ENCODE assay signal across 10 cellular contexts in the genomic region with DNA sequence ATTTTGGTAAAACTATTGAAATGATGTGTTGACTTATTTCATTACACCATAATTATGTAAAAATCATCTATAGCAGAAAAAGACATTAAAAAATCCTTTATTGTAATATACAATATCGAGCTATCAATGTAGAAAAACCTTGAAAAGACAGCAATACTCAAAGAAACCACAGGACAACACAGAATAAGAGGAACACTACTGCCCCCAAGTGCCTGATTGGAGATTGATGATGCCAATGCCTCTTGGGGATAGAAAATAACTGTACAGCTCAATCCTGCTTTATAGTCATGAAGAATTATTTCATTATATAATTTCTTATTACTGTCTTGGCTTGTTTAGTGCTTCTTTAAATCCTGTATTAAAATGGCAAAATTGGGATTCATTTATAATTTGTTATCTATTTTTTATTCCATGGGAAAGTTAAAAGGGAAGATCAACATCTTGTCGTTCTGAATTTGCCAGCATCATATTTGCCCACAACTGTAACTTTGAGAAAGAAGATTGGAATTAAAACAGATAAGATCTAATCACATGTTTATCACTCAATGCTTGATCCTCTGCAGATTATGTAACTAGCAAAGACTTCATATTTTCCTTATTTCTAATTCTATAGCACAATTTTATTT.
DNase-seq lines count a peak whose midpoint lies in the region; ATAC-seq and TF ChIP-seq lines count a peak whose summit lies in the region.
"Had no signal": no experiment of that assay in that cellular context is flagged by ENCODE, and none has a peak within 500 bp of the region (broad histone marks: within the 10 kb centered on the region; RNA-seq: fewer than 3 reads in every experiment).

No MANE protein-coding gene starts in this region.

- WGBS in hepatocyte (ENCODE audit: low lambda C conversion rate, missing lambda C conversion rate), result 61% methylated on average over 2 of the region's 2 CpGs
- WGBS in upper lobe of left lung, 2 donors, result 54 to 56% methylated on average over 2 of the region's 2 CpGs

- no peaks in the 10 kb centered on the region for H3K4me1 Mint-ChIP-seq in activated naive CD4-positive, alpha-beta T cell treated with anti-CD3 and anti-CD28 coated beads for 36 hours (ENCODE audit: low read depth)
- no peaks in the 10 kb centered on the region for H3K4me1 Mint-ChIP-seq in activated naive CD4-positive, alpha-beta T cell treated with anti-CD3 and anti-CD28 coated beads, Interleukin-2, amount 10 ng/mL, durations not matched to agents 7 days and 5 days
- H3K4me1 Mint-ChIP-seq in CD4-positive, alpha-beta T cell (ENCODE audit: low read depth), result no peaks in the 10 kb centered on the region
- H3K4me1 Mint-ChIP-seq: B cell had no signal

- H3K27ac ChIP-seq in SJCRH30 (no peak overlapping the region), hepatocyte (no peak overlapping the region), upper lobe of left lung (no peak overlapping the region)
- H3K27ac ChIP-seq in CD4-positive, alpha-beta T cell (ENCODE audit: low read depth, low read length), result no peak overlapping the region

- peaks cover 5% of the 10 kb centered on the region for H3K9me3 Mint-ChIP-seq in activated naive CD4-positive, alpha-beta T cell treated with anti-CD3 and anti-CD28 coated beads for 36 hours
- H3K9me3 Mint-ChIP-seq in activated naive CD4-positive, alpha-beta T cell treated with anti-CD3 and anti-CD28 coated beads, Interleukin-2, amount 10 ng/mL, durations not matched to agents 7 days and 5 days, result peaks cover 10% of the 10 kb centered on the region
- H3K9me3 Mint-ChIP-seq in CD4-positive, alpha-beta T cell, result peaks cover 5% of the 10 kb centered on the region

- no peaks in the 10 kb centered on the region for H3K4me1 ChIP-seq in SJCRH30
- H3K4me1 ChIP-seq in hepatocyte (ENCODE audit: insufficient read depth), result no peaks in the 10 kb centered on the region
- no peaks in the 10 kb centered on the region for H3K4me1 ChIP-seq in upper lobe of left lung

- H3K27me3 Mint-ChIP-seq in activated naive CD4-positive, alpha-beta T cell treated with anti-CD3 and anti-CD28 coated beads for 36 hours (ENCODE audit: low read depth), result no peaks in the 10 kb centered on the region
- no peaks in the 10 kb centered on the region for H3K27me3 Mint-ChIP-seq in activated naive CD4-positive, alpha-beta T cell treated with anti-CD3 and anti-CD28 coated beads, Interleukin-2, amount 10 ng/mL, durations not matched to agents 7 days and 5 days
- H3K27me3 Mint-ChIP-seq in CD4-positive, alpha-beta T cell, result no peaks in the 10 kb centered on the region
- H3K27me3 Mint-ChIP-seq: B cell had no signal

- CTCF ChIA-PET in activated naive CD4-positive, alpha-beta T cell treated with anti-CD3 and anti-CD28 coated beads for 36 hours (lab: Charles Lee), result no interaction called here
- CTCF ChIA-PET in activated naive CD4-positive, alpha-beta T cell treated with anti-CD3 and anti-CD28 coated beads, Interleukin-2, amount 10 ng/mL, durations not matched to agents 7 days and 5 days (lab: Charles Lee), result interaction anchor here (0.8 kb wide), 1 partner anchor 10 kb away, joined by 3 read pairs; no protein-coding TSS in a partner anchor
- CTCF ChIA-PET in CD4-positive, alpha-beta T cell (lab: Charles Lee), result no interaction called here

- H3K4me3 Mint-ChIP-seq in activated naive CD4-positive, alpha-beta T cell treated with anti-CD3 and anti-CD28 coated beads for 36 hours, result no peak overlapping the region
- no peak overlapping the region for H3K4me3 Mint-ChIP-seq in activated naive CD4-positive, alpha-beta T cell treated with anti-CD3 and anti-CD28 coated beads, Interleukin-2, amount 10 ng/mL, durations not matched to agents 7 days and 5 days
- no peak overlapping the region for H3K4me3 Mint-ChIP-seq in CD4-positive, alpha-beta T cell
- H3K4me3 Mint-ChIP-seq: B cell had no signal

- H3K79me2 ChIP-seq in hepatocyte, result no peaks in the 10 kb centered on the region

- POLR2A ChIA-PET in CD4-positive, alpha-beta T cell (lab: Charles Lee), result no interaction called here

- H4K20me1 ChIP-seq in hepatocyte (ENCODE audit: insufficient read depth, poor library complexity, severe bottlenecking), result no peaks in the 10 kb centered on the region

- H2AFZ ChIP-seq in hepatocyte, result no peak overlapping the region

- H3K36me3 Mint-ChIP-seq in activated naive CD4-positive, alpha-beta T cell treated with anti-CD3 and anti-CD28 coated beads for 36 hours (ENCODE audit: low read depth), result no peaks in the 10 kb centered on the region
- no peaks in the 10 kb centered on the region for H3K36me3 Mint-ChIP-seq in activated naive CD4-positive, alpha-beta T cell treated with anti-CD3 and anti-CD28 coated beads, Interleukin-2, amount 10 ng/mL, durations not matched to agents 7 days and 5 days
- no peaks in the 10 kb centered on the region for H3K36me3 Mint-ChIP-seq in CD4-positive, alpha-beta T cell (ENCODE audit: low read depth)

- no peak for TF ChIP-seq POLR2A in upper lobe of left lung (IDR thresholded peaks at IDR 0.05)

- no peaks in the 10 kb centered on the region for H3K36me3 ChIP-seq in SJCRH30
- no peaks in the 10 kb centered on the region for H3K36me3 ChIP-seq in hepatocyte (replicated peaks; ENCODE audit: insufficient read depth, low read depth)
- H3K36me3 ChIP-seq in upper lobe of left lung, result no peaks in the 10 kb centered on the region

- H3K27ac Mint-ChIP-seq in activated naive CD4-positive, alpha-beta T cell treated with anti-CD3 and anti-CD28 coated beads for 36 hours, result no peak overlapping the region
- no peak overlapping the region for H3K27ac Mint-ChIP-seq in activated naive CD4-positive, alpha-beta T cell treated with anti-CD3 and anti-CD28 coated beads, Interleukin-2, amount 10 ng/mL, durations not matched to agents 7 days and 5 days
- H3K27ac Mint-ChIP-seq in CD4-positive, alpha-beta T cell, result no peak overlapping the region
- H3K27ac Mint-ChIP-seq: B cell had no signal

- TF ChIP-seq CTCF in hepatocyte (IDR thresholded peaks at IDR 0.05; ENCODE audit: poor library complexity), result peak; percentile 75
- TF ChIP-seq CTCF in upper lobe of left lung (IDR thresholded peaks at IDR 0.05), result peak in 2 of 6 experiments; percentile 9 to 24
- TF ChIP-seq CTCF in CD4-positive, alpha-beta T cell (IDR thresholded peaks at IDR 0.05), result no peak

- H3K9me3 ChIP-seq in SJCRH30 (replicated peaks) (no peaks in the 10 kb centered on the region), hepatocyte (ENCODE audit: low read depth) (no peaks in the 10 kb centered on the region), upper lobe of left lung (no peaks in the 10 kb centered on the region)
- no peaks in the 10 kb centered on the region for H3K9me3 ChIP-seq in CD4-positive, alpha-beta T cell (ENCODE audit: control insufficient read depth, low read length)

- ATAC-seq in upper lobe of left lung (ENCODE audit: low FRiP score in 2 of 2), result no peak
- no peak for ATAC-seq in CD4-positive, alpha-beta T cell (ENCODE audit: poor library complexity)

- H3K27me3 ChIP-seq in SJCRH30, result no peaks in the 10 kb centered on the region
- H3K27me3 ChIP-seq in hepatocyte, result no peaks in the 10 kb centered on the region
- H3K27me3 ChIP-seq in upper lobe of left lung, result no peaks in the 10 kb centered on the region
- no peaks in the 10 kb centered on the region for H3K27me3 ChIP-seq in CD4-positive, alpha-beta T cell (ENCODE audit: control insufficient read depth, insufficient read depth, low read length)

- no peak for TF ChIP-seq EP300 in upper lobe of left lung (IDR thresholded peaks at IDR 0.05)

- H3K9me2 ChIP-seq in hepatocyte (replicated peaks; ENCODE audit: insufficient read depth), result no peaks in the 10 kb centered on the region

- DNase-seq in activated naive CD4-positive, alpha-beta T cell treated with anti-CD3 and anti-CD28 coated beads for 36 hours, result peak; percentile 35
- no peak for DNase-seq in activated naive CD4-positive, alpha-beta T cell treated with anti-CD3 and anti-CD28 coated beads, Interleukin-2, amount 10 ng/mL, durations not matched to agents 7 days and 5 days
- DNase-seq in NCI-H1092 treated with DMSO at 0.1 percent for 48 hours (lab: John Stamatoyannopoulos, UW), result peak; percentile 83
- peak; percentile 18 to 70 for DNase-seq in SJCRH30
- DNase-seq in hepatocyte (ENCODE audit: low spot score), result peak; percentile 58
- no peak for DNase-seq in upper lobe of left lung
- no peak for DNase-seq in CD4-positive, alpha-beta T cell
- DNase-seq in stimulated activated CD4-positive, alpha-beta T cell treated with anti-CD3 and anti-CD28 coated beads, Interleukin-4, amount 100 ng/mL, for 4 hours, result no peak

- intact Hi-C loops in activated naive CD4-positive, alpha-beta T cell treated with anti-CD3 and anti-CD28 coated beads for 36 hours (cut with micrococcal nuclease), result no loop called here
- intact Hi-C loops in CD4-positive, alpha-beta T cell (cut with DNase I, micrococcal nuclease), result no loop called here

- H3K4me2 ChIP-seq in hepatocyte, result no peak overlapping the region

- H3K4me3 ChIP-seq in SJCRH30, result no peak overlapping the region
- H3K4me3 ChIP-seq in hepatocyte, result no peak overlapping the region
- no peak overlapping the region for H3K4me3 ChIP-seq in upper lobe of left lung
- H3K4me3 ChIP-seq: lung had no signal

Comparison
In these comparisons a context has a peak if more than half of its experiments do, and no peak if none do; other contexts are left out.
1. DNase-seq: peak in activated naive CD4-positive, alpha-beta T cell treated with anti-CD3 and anti-CD28 coated beads for 36 hours (single experiment), NCI-H1092 treated with DMSO at 0.1 percent for 48 hours (single experiment), SJCRH30 (2 of 2) and hepatocyte (single experiment); none in activated naive CD4-positive, alpha-beta T cell treated with anti-CD3 and anti-CD28 coated beads, Interleukin-2, amount 10 ng/mL, durations not matched to agents 7 days and 5 days (single experiment), upper lobe of left lung (0 of 2), CD4-positive, alpha-beta T cell (0 of 10) and stimulated activated CD4-positive, alpha-beta T cell treated with anti-CD3 and anti-CD28 coated beads, Interleukin-4, amount 100 ng/mL, for 4 hours (0 of 2).